8 cellular contexts compared by ENCODE assay signal in genomic region chr1:227946624-227947424, GRCh38. TPM values are rescaled to one million over a fixed set of nuclear protein-coding genes. Genes with fewer than 3 reads are reported as not detected.
A peak's percentile ranks its signal among the peaks of the same experiment; 100 is the strongest.
DNase-seq lines count a peak whose midpoint lies in the region; ATAC-seq and TF ChIP-seq lines count a peak whose summit lies in the region.

No MANE protein-coding gene starts in this region.

- TF ChIP-seq CTCF in sigmoid colon (IDR thresholded peaks at IDR 0.05), result peak; percentile 39 to 80 (median 54)

- TF ChIP-seq POLR2A in sigmoid colon (IDR thresholded peaks at IDR 0.05), result no peak

- WGBS in sigmoid colon, 2 donors, result 0 to 1% methylated on average over 63 of the region's 63 CpGs

- ATAC-seq in GM19395 (IDR thresholded peaks at IDR 0.05; ENCODE audit: unreplicated experiment), result peak; percentile 73
- no peak for ATAC-seq in HG03457 (IDR thresholded peaks at IDR 0.05; ENCODE audit: unreplicated experiment)

- peak overlapping the region; percentile 75 for H3K4me3 ChIP-seq in iPS-18a (ENCODE audit: low read length)
- peak overlapping the region; percentile 35 to 75 (median 72) for H3K4me3 ChIP-seq in sigmoid colon

- in situ Hi-C loops in T47D (cut with HindIII; ENCODE audit: low pct_unique_long_range_greater_than_20kb, low sequenced_read_pairs), result no loop called here

- intact Hi-C loops in sigmoid colon (cut with DNase I), result loop anchor here (1.0 to 5.0 kb wide), 5 partner anchors 60 to 630 kb away; partner anchors contain the start of genes CDC42BPA and ZNF678

- H3K27me3 ChIP-seq in iPS-18a (ENCODE audit: control insufficient read depth, insufficient read depth, low read length), result peaks cover 26% of the 10 kb centered on the region
- H3K27me3 ChIP-seq in sigmoid colon, result no peaks in the 10 kb centered on the region

- H3K27ac ChIP-seq in iPS-18a (ENCODE audit: low read length) (no peak overlapping the region), sigmoid colon (peak overlapping the region; percentile 84 to 97 (median 93))

- H3K36me3 ChIP-seq in iPS-18a (ENCODE audit: control insufficient read depth, low read depth, low read length), result no peaks in the 10 kb centered on the region
- no peaks in the 10 kb centered on the region for H3K36me3 ChIP-seq in sigmoid colon

- no peak for TF ChIP-seq EP300 in sigmoid colon (IDR thresholded peaks at IDR 0.05)

- H3K4me1 ChIP-seq in iPS-18a (ENCODE audit: control insufficient read depth, low read depth, low read length) (peaks cover 4% of the 10 kb centered on the region), sigmoid colon (peaks cover 7 to 67% (median 65%) of the 10 kb centered on the region in 4 donors)

- H3K9ac ChIP-seq in iPS-18a (ENCODE audit: low read length), result peak overlapping the region; percentile 52

- DNase-seq in C1 segment of cervical spinal cord (lab: John Stamatoyannopoulos, UW) (peak in 11 of 14 donors; percentile 7 to 68 (median 25)), LoVo (ENCODE audit: low spot score) (peak; percentile 86), T-helper 2 cell (peak in 4 of 5 experiments; percentile 9 to 47 (median 34)), T47D (ENCODE audit: low read depth in 1 of 2, low spot score in 1 of 2) (peak; percentile 93 to 98), sigmoid colon (peak; percentile 92)

- no peaks in the 10 kb centered on the region for H3K9me3 ChIP-seq in iPS-18a (ENCODE audit: control insufficient read depth, low read depth, low read length)
- H3K9me3 ChIP-seq in sigmoid colon, result no peaks in the 10 kb centered on the region

RNA-seq across cellular contexts. Expression of gene WNT9A, which starts 0.9 kb away (rescaled TPM):
- 10 to 100 TPM in 1 of 4 donors, 1 to 10 TPM in 3; 6.4 to 25.5 (median 8.7) TPM for total RNA-seq in sigmoid colon
- 1 to 10 TPM in 1 of 3 donors, under 1 TPM in 2; 0.23 to 2.8 (median 0.60) TPM for polyA plus RNA-seq in sigmoid colon

RNA-seq across cellular contexts. Expression of gene WNT3A, which starts 60.0 kb away (rescaled TPM):
- not detected for total RNA-seq in sigmoid colon
- under 1 TPM in 1 of 3 donors, not detected in 2; 0.01 TPM for polyA plus RNA-seq in sigmoid colon

Comparison
In these comparisons a context has a peak if more than half of its experiments do, and no peak if none do; other contexts are left out.
1. DNase-seq: peak in every context shown above with its lines; median percentile 96 in T47D; 92 in sigmoid colon; 86 in LoVo; 34 in T-helper 2 cell; 25 in C1 segment of cervical spinal cord.